In the genomic region with DNA sequence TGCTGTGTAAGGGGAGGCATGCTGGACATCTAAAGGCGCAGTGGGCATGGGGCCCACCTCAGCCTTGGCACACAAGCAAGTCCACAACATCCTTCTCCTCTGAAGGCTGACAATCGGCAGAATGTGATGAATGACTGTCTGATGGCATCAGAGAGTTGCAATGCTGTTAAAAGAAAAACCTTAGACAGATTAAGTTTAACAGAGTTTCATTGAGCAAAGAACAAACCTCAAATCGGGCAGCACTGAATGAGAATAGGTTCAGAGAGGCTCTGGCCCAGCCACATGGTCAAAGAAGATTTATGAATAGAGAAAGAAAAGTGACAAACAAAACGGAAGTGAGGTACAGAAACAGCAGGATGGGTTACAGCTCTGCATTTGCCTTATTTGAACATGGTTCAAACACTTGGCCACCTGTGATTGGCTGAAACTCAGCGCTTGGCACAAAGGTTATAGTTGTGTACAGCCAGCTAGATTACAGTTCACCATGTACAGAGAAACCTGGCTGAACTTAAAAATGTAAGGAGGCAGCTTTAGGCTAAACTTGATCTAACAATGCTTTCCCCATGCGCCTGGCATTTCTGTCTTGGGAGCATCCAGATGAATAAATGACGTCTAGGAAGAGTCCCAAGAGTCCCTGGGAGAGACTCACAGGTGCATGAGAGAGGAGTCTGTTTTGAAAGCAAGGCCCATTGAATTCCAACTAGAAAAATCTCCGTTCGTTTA, we compare ENCODE assay signal across 17 cellular contexts.
DNase-seq lines count a peak whose midpoint lies in the region; ATAC-seq and TF ChIP-seq lines count a peak whose summit lies in the region.
"Had no signal": no experiment of that assay in that cellular context is flagged by ENCODE, and none has a peak within 500 bp of the region (broad histone marks: within the 10 kb centered on the region; RNA-seq: fewer than 3 reads in every experiment).

No MANE protein-coding gene starts in this region.

- DNase-seq in Calu3 (no peak), OCI-LY7 (ENCODE audit: low spot score) (peak; percentile 31), chondrocyte (ENCODE audit: low spot score) (no peak), smooth muscle cell (lab: John Stamatoyannopoulos, UW; ENCODE audit: unreplicated experiment) (no peak), body of pancreas (no peak)
- DNase-seq in activated CD4-positive, alpha-beta T cell treated with anti-CD3 and anti-CD28 coated beads, Interleukin-2, amount 50 U/mL, for 48 hours: no peak
- DNase-seq: CD8-positive, alpha-beta T cell; NCI-H1436; NCI-H1930; NCI-H345; NCI-H526; SHP77 had no signal

- H4K20me1 ChIP-seq in OCI-LY7 (ENCODE audit: insufficient read depth, low read length): no peaks in the 10 kb centered on the region
- H4K20me1 ChIP-seq in smooth muscle cell (ENCODE audit: low read depth): no peaks in the 10 kb centered on the region
- H4K20me1 ChIP-seq: BLaER1 had no signal

- no peaks in the 10 kb centered on the region for H3K9me3 ChIP-seq in OCI-LY7 (ENCODE audit: low read length)
- H3K9me3 ChIP-seq in smooth muscle cell (replicated peaks; ENCODE audit: low read depth): no peaks in the 10 kb centered on the region
- H3K9me3 ChIP-seq in body of pancreas: no peaks in the 10 kb centered on the region
- H3K9me3 ChIP-seq: BLaER1, Peyer's patch had no signal

- TF ChIP-seq POLR2A in body of pancreas (IDR thresholded peaks at IDR 0.05): no peak

- TF ChIP-seq CTCF in Calu3 (IDR thresholded peaks at IDR 0.05; ENCODE audit: unreplicated experiment) (no peak), OCI-LY7 (conservative IDR thresholded peaks at IDR 0.05; ENCODE audit: low read length) (no peak), chondrocyte (IDR thresholded peaks at IDR 0.05) (no peak), smooth muscle cell (IDR thresholded peaks at IDR 0.05; ENCODE audit: borderline replicate concordance, insufficient read depth, poor library complexity, severe bottlenecking) (no peak), body of pancreas (IDR thresholded peaks at IDR 0.05) (no peak)

- no TSS peak for BruUV-seq in Calu3 (replicated peaks; lab: Mats Ljungman, UMichigan)
- no TSS peak for BruUV-seq in OCI-LY7 (replicated peaks; lab: Mats Ljungman, UMichigan)

- ATAC-seq in GM21360 (IDR thresholded peaks at IDR 0.05; ENCODE audit: unreplicated experiment) (no peak), body of pancreas (no peak)
- ATAC-seq: CD8-positive, alpha-beta T cell had no signal

- H3K27ac Mint-ChIP-seq in Calu3 (ENCODE audit: unreplicated experiment) (peak overlapping the region; percentile 72), chondrocyte (ENCODE audit: unreplicated experiment) (peak overlapping the region; percentile 20)
- H3K27ac Mint-ChIP-seq: CD8-positive, alpha-beta T cell had no signal

- H2AFZ ChIP-seq in OCI-LY7 (ENCODE audit: low read length) (peak overlapping the region; percentile 73), smooth muscle cell (ENCODE audit: low read depth) (no peak overlapping the region)

- H3K27me3 Mint-ChIP-seq in Calu3 (ENCODE audit: unreplicated experiment) (no peaks in the 10 kb centered on the region), chondrocyte (ENCODE audit: low read depth) (peaks cover 4% of the 10 kb centered on the region)

- H3K27me3 ChIP-seq in smooth muscle cell (ENCODE audit: low read depth): no peaks in the 10 kb centered on the region
- H3K27me3 ChIP-seq in body of pancreas: no peaks in the 10 kb centered on the region
- H3K27me3 ChIP-seq: BLaER1, Peyer's patch had no signal

- H3K9ac ChIP-seq in smooth muscle cell (ENCODE audit: low read depth): peak overlapping the region; percentile 66
- H3K9ac ChIP-seq: BLaER1, KMS-11 had no signal

- H3K4me3 Mint-ChIP-seq in Calu3 (ENCODE audit: low read depth, unreplicated experiment): peak overlapping the region; percentile 20
- H3K4me3 Mint-ChIP-seq in chondrocyte (ENCODE audit: unreplicated experiment): no peak overlapping the region
- H3K4me3 Mint-ChIP-seq: CD8-positive, alpha-beta T cell had no signal

- H3K27ac ChIP-seq in OCI-LY7 (ENCODE audit: low read depth, low read length, poor library complexity, severe bottlenecking): no peak overlapping the region
- H3K27ac ChIP-seq in smooth muscle cell (ENCODE audit: low read depth): peak overlapping the region; percentile 95
- H3K27ac ChIP-seq in body of pancreas: no peak overlapping the region
- H3K27ac ChIP-seq: BLaER1, KMS-11, Peyer's patch, SK-N-MC had no signal

- H3K36me3 ChIP-seq in OCI-LY7 (ENCODE audit: insufficient read depth, low read length) (no peaks in the 10 kb centered on the region), smooth muscle cell (ENCODE audit: low read depth) (no peaks in the 10 kb centered on the region), body of pancreas (replicated peaks in 1 of 2; ENCODE audit: insufficient read depth in 1 of 2, low read depth in 2 of 2) (no peaks in the 10 kb centered on the region)
- H3K36me3 ChIP-seq: BLaER1, Peyer's patch had no signal

- H3K9me3 Mint-ChIP-seq in Calu3 (ENCODE audit: low read depth, unreplicated experiment) (no peaks in the 10 kb centered on the region), chondrocyte (ENCODE audit: low read depth) (no peaks in the 10 kb centered on the region)
- H3K9me3 Mint-ChIP-seq: CD8-positive, alpha-beta T cell had no signal

- intact Hi-C loops in Calu3 (cut with micrococcal nuclease; ENCODE audit: unreplicated experiment): no loop called here
- intact Hi-C loops in OCI-LY7 (cut with micrococcal nuclease; ENCODE audit: unreplicated experiment): loop anchor here (5.0 kb wide), 1 partner anchor 62 kb away; no protein-coding TSS in a partner anchor
- intact Hi-C loops in body of pancreas (cut with DNase I): no loop called here

- H3K9me2 ChIP-seq in OCI-LY7 (ENCODE audit: insufficient read depth, low read length): no peaks in the 10 kb centered on the region

- CTCF ChIA-PET in Calu3 (lab: Charles Lee): no interaction called here
- CTCF ChIA-PET in OCI-LY7 (lab: Charles Lee; ENCODE audit: unreplicated experiment): no interaction called here

- peaks cover 9% of the 10 kb centered on the region for H3F3A ChIP-seq in smooth muscle cell (ENCODE audit: low read depth)

- H3K79me2 ChIP-seq in OCI-LY7 (ENCODE audit: insufficient read depth, low read depth, low read length) (no peaks in the 10 kb centered on the region), smooth muscle cell (ENCODE audit: low read depth) (no peaks in the 10 kb centered on the region)

- H3K4me2 ChIP-seq in OCI-LY7 (ENCODE audit: low read length): no peak overlapping the region
- H3K4me2 ChIP-seq in smooth muscle cell: no peak overlapping the region
- H3K4me2 ChIP-seq: BLaER1, KMS-11 had no signal

- POLR2A ChIA-PET in OCI-LY7 (lab: Charles Lee): no interaction called here

- no peaks in the 10 kb centered on the region for H3K36me3 Mint-ChIP-seq in Calu3 (ENCODE audit: insufficient read depth, unreplicated experiment)
- H3K36me3 Mint-ChIP-seq in chondrocyte (ENCODE audit: low read depth): no peaks in the 10 kb centered on the region
- H3K36me3 Mint-ChIP-seq: CD8-positive, alpha-beta T cell had no signal

- H3K4me1 Mint-ChIP-seq in Calu3 (ENCODE audit: low read depth, unreplicated experiment) (peaks cover 23% of the 10 kb centered on the region), chondrocyte (ENCODE audit: low read depth) (peaks cover 40% of the 10 kb centered on the region)

- no peak overlapping the region for H3K4me3 ChIP-seq in OCI-LY7 (ENCODE audit: low read depth, low read length, poor library complexity, severe bottlenecking)
- H3K4me3 ChIP-seq in smooth muscle cell: no peak overlapping the region
- no peak overlapping the region for H3K4me3 ChIP-seq in body of pancreas
- H3K4me3 ChIP-seq: BLaER1, Peyer's patch, SK-N-MC had no signal

- 89% methylated on average over 9 of the region's 9 CpGs for WGBS in smooth muscle cell (ENCODE audit: low lambda C conversion rate)
- WGBS in body of pancreas, 2 donors: 79 to 81% methylated on average over 9 of the region's 9 CpGs

- H3K4me1 ChIP-seq in OCI-LY7 (ENCODE audit: insufficient read depth, low read length, poor library complexity, severe bottlenecking): peaks cover 49% of the 10 kb centered on the region
- peaks cover 31% of the 10 kb centered on the region for H3K4me1 ChIP-seq in smooth muscle cell (ENCODE audit: low read depth)
- no peaks in the 10 kb centered on the region for H3K4me1 ChIP-seq in body of pancreas
- H3K4me1 ChIP-seq: Peyer's patch had no signal
